ENCODE assay signal across 9 cellular contexts in genomic region chr6:44049163-44049988, GRCh38.
A peak's percentile ranks its signal among the peaks of the same experiment; 100 is the strongest.
DNase-seq lines count a peak whose midpoint lies in the region; ATAC-seq and TF ChIP-seq lines count a peak whose summit lies in the region.
"Had no signal": no experiment of that assay in that cellular context is flagged by ENCODE, and none has a peak within 500 bp of the region (broad histone marks: within the 10 kb centered on the region; RNA-seq: fewer than 3 reads in every experiment).

No MANE protein-coding gene starts in this region.

- H3K4me3 ChIP-seq in astrocyte of the spinal cord (ENCODE audit: low read depth, low read length): no peak overlapping the region

- in situ Hi-C loops in astrocyte of the spinal cord (cut with HindIII; ENCODE audit: low sequenced_read_pairs): no loop called here

- DNase-seq in Daoy (ENCODE audit: low read depth): peak; percentile 85
- DNase-seq in astrocyte of the spinal cord (ENCODE audit: low read depth, low spot score): peak; percentile 55
- DNase-seq in mucosa of gallbladder (ENCODE audit: low spot score): peak; percentile 64
- DNase-seq in NCI-H226: no peak
- no peak for DNase-seq in NCI-H774 (lab: John Stamatoyannopoulos, UW)
- DNase-seq: GDM1 had no signal

- peak; percentile 47 for ATAC-seq in HG02610 (IDR thresholded peaks at IDR 0.05; ENCODE audit: unreplicated experiment)
- ATAC-seq in HG03457 (IDR thresholded peaks at IDR 0.05; ENCODE audit: unreplicated experiment): no peak
- no peak for ATAC-seq in GM21423 (IDR thresholded peaks at IDR 0.05; ENCODE audit: unreplicated experiment)

- TF ChIP-seq CTCF in astrocyte of the spinal cord (IDR thresholded peaks at IDR 0.05; ENCODE audit: low read depth, low read length): no peak

Comparison
In these comparisons a context has a peak if more than half of its experiments do, and no peak if none do; other contexts are left out.
1. DNase-seq: peak in Daoy (single experiment), astrocyte of the spinal cord (single experiment) and mucosa of gallbladder (single experiment); none in NCI-H226 (single experiment) and NCI-H774 (single experiment).